ENCODE assay signal across 2 cellular contexts in genomic region chr3:116897382-116897781, GRCh38.
TF ChIP-seq lines count a peak whose summit lies in the region.

No MANE protein-coding gene starts in this region.

TF ChIP-seq in IMR-90, 13 proteins besides CTCF, POLR2A, EP300 and RAD21 (continued from another document):
- TF ChIP-seq, protein P1, sequence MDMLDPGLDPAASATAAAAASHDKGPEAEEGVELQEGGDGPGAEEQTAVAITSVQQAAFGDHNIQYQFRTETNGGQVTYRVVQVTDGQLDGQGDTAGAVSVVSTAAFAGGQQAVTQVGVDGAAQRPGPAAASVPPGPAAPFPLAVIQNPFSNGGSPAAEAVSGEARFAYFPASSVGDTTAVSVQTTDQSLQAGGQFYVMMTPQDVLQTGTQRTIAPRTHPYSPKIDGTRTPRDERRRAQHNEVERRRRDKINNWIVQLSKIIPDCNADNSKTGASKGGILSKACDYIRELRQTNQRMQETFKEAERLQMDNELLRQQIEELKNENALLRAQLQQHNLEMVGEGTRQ (IDR thresholded peaks at IDR 0.05; ENCODE audit: low read depth, low read length), result no peak
- TF ChIP-seq CEBPB (IDR thresholded peaks at IDR 0.05; ENCODE audit: low read depth, low read length) (no peak), MXI1 (IDR thresholded peaks at IDR 0.05; ENCODE audit: borderline replicate concordance, low read depth, low read length) (no peak), MAZ (IDR thresholded peaks at IDR 0.05; ENCODE audit: borderline replicate concordance, low read depth, low read length) (no peak), RCOR1 (IDR thresholded peaks at IDR 0.05; ENCODE audit: insufficient replicate concordance, low read length) (no peak), RFX5 (IDR thresholded peaks at IDR 0.05; ENCODE audit: low read depth, low read length) (no peak)

TF ChIP-seq in SK-N-SH treated with all-trans-retinoic acid at 6 μM for 48 hours, 23 proteins besides CTCF, POLR2A, EP300 and RAD21 (continued from another document):
- TF ChIP-seq CREB5 (CRISPR knock-in tag; IDR thresholded peaks at IDR 0.05; ENCODE audit: low read depth) (peak; percentile 30; the same call in 1 of the 2 replicates), ZFP3 (CRISPR knock-in tag; IDR thresholded peaks at IDR 0.05) (peak; percentile 74; the same call in 1 of the 2 replicates), PATZ1 (CRISPR knock-in tag; IDR thresholded peaks at IDR 0.05; ENCODE audit: borderline replicate concordance) (peak; percentile 46; the same call in 1 of the 2 replicates), ZFP30 (CRISPR knock-in tag; IDR thresholded peaks at IDR 0.05) (no peak), TSHZ2 (CRISPR knock-in tag; IDR thresholded peaks at IDR 0.05) (no peak), BACH2 (CRISPR knock-in tag; IDR thresholded peaks at IDR 0.05; ENCODE audit: borderline replicate concordance) (no peak), CSDC2 (CRISPR knock-in tag; IDR thresholded peaks at IDR 0.05) (peak; percentile 84), ZNF565 (CRISPR knock-in tag; conservative IDR thresholded peaks at IDR 0.05; ENCODE audit: low read depth) (no peak), SNAI2 (CRISPR knock-in tag; IDR thresholded peaks at IDR 0.05) (peak; percentile 91; the same call in 1 of the 2 replicates), TOX (CRISPR knock-in tag; IDR thresholded peaks at IDR 0.05; ENCODE audit: borderline replicate concordance) (no peak)
- TF ChIP-seq, protein P2, sequence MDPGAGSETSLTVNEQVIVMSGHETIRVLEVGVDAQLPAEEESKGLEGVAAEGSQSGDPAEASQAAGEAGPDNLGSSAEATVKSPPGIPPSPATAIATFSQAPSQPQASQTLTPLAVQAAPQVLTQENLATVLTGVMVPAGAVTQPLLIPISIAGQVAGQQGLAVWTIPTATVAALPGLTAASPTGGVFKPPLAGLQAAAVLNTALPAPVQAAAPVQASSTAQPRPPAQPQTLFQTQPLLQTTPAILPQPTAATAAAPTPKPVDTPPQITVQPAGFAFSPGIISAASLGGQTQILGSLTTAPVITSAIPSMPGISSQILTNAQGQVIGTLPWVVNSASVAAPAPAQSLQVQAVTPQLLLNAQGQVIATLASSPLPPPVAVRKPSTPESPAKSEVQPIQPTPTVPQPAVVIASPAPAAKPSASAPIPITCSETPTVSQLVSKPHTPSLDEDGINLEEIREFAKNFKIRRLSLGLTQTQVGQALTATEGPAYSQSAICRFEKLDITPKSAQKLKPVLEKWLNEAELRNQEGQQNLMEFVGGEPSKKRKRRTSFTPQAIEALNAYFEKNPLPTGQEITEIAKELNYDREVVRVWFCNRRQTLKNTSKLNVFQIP (CRISPR knock-in tag; IDR thresholded peaks at IDR 0.05; ENCODE audit: borderline replicate concordance, low read depth), result no peak
